ENCODE assay signal across 29 cellular contexts in genomic region chr5:69505306-69505705, GRCh38.
"Had no signal": no experiment of that assay in that cellular context is flagged by ENCODE, and none has a peak within 500 bp of the region (broad histone marks: within the 10 kb centered on the region; RNA-seq: fewer than 3 reads in every experiment).

No MANE protein-coding gene starts in this region.

- H3K9me3 ChIP-seq: stomach, suprapubic skin, testis, thoracic aorta, thyroid gland, tibial artery, tibial nerve, transverse colon, upper lobe of left lung, upper lobe of right lung, uterus, vagina had no signal

- FAIRE-seq: urothelium cell line had no signal

- H3K4me1 Mint-ChIP-seq: stimulated activated effector memory CD8-positive, alpha-beta T cell treated with anti-CD3 and anti-CD28 coated beads, Interleukin-12 subunit alpha, Interleukin-12 subunit beta, amount 100 ng/mL, for 72 hours; stimulated activated memory B cell treated with anti-CD40 and anti-IgM and Interleukin-4, amounts not matched to agents 10 μg/mL and 1 μg/mL and 100 μg/mL, for 72 hours; stimulated activated naive B cell treated with anti-CD40 and anti-IgM and Interleukin-4, amounts not matched to agents 10 μg/mL and 1 μg/mL and 100 μg/mL, for 72 hours; stimulated activated naive CD8-positive, alpha-beta T cell treated with anti-CD3 and anti-CD28 coated beads, Interleukin-15, amount 100 ng/mL, for 72 hours had no signal

- H3K36me3 Mint-ChIP-seq: stimulated activated effector memory CD8-positive, alpha-beta T cell treated with anti-CD3 and anti-CD28 coated beads, Interleukin-12 subunit alpha, Interleukin-12 subunit beta, amount 100 ng/mL, for 72 hours; stimulated activated memory B cell treated with anti-CD40 and anti-IgM and Interleukin-4, amounts not matched to agents 10 μg/mL and 1 μg/mL and 100 μg/mL, for 72 hours; stimulated activated naive B cell treated with anti-CD40 and anti-IgM and Interleukin-4, amounts not matched to agents 10 μg/mL and 1 μg/mL and 100 μg/mL, for 72 hours had no signal

- H3K27ac ChIP-seq: stomach, suprapubic skin, testis, thoracic aorta, tibial artery, tibial nerve, transverse colon, upper lobe of left lung, upper lobe of right lung, uterus, vagina had no signal

- H3K27me3 Mint-ChIP-seq: type B pancreatic cell had no signal

- H3K27ac Mint-ChIP-seq: stimulated activated effector memory CD8-positive, alpha-beta T cell treated with anti-CD3 and anti-CD28 coated beads, Interleukin-12 subunit alpha, Interleukin-12 subunit beta, amount 100 ng/mL, for 72 hours; stimulated activated memory B cell treated with anti-CD40 and anti-IgM and Interleukin-4, amounts not matched to agents 10 μg/mL and 1 μg/mL and 100 μg/mL, for 72 hours; stimulated activated naive B cell treated with anti-CD40 and anti-IgM and Interleukin-4, amounts not matched to agents 10 μg/mL and 1 μg/mL and 100 μg/mL, for 72 hours; stimulated activated naive CD8-positive, alpha-beta T cell treated with anti-CD3 and anti-CD28 coated beads, Interleukin-15, amount 100 ng/mL, for 72 hours; stimulated activated naive CD8-positive, alpha-beta T cell treated with anti-CD3 and anti-CD28 coated beads, Interleukin-15, Interleukin-2, amounts not matched to agents 100 ng/mL and 50 ng/mL, for 24 hours; type B pancreatic cell had no signal

- H3K4me3 ChIP-seq: stomach, suprapubic skin, testis, thoracic aorta, thyroid gland, tibial artery, tibial nerve, transverse colon, upper lobe of left lung, upper lobe of right lung, uterus, vagina had no signal

- DNase-seq: stimulated activated CD4-positive, alpha-beta T cell treated with anti-CD3 and anti-CD28 coated beads, Interleukin-2, amount 100 ng/mL, for 48 hours; stimulated activated CD4-positive, alpha-beta T cell treated with anti-CD3 and anti-CD28 coated beads, Interleukin-4, amount 100 ng/mL, for 1 hour; stimulated activated CD4-positive, alpha-beta T cell treated with anti-CD3 and anti-CD28 coated beads, Interleukin-4, amount 100 ng/mL, for 24 hours; stimulated activated CD4-positive, alpha-beta T cell treated with anti-CD3 and anti-CD28 coated beads, Interleukin-4, amount 100 ng/mL, for 4 hours; stimulated activated CD8-positive, alpha-beta memory T cell treated with anti-CD3 and anti-CD28 coated beads, Interleukin-4, amount 100 ng/mL, for 48 hours; stimulated activated naive B cell treated with anti-CD40 and anti-IgM and Interleukin-4, amounts not matched to agents 10 μg/mL and 1 μg/mL and 100 μg/mL, for 72 hours; stimulated activated naive CD4-positive, alpha-beta T cell; stimulated activated naive CD4-positive, alpha-beta T cell treated with Interleukin-2 at 50 U/mL for 16 hours; stimulated activated naive CD8-positive, alpha-beta T cell treated with anti-CD3 and anti-CD28 coated beads, Interleukin-15, amount 100 ng/mL, for 72 hours; stimulated activated naive CD8-positive, alpha-beta T cell treated with anti-CD3 and anti-CD28 coated beads, Interleukin-15, Interleukin-2, amounts not matched to agents 100 U/mL and 50 U/mL, for 24 hours; stomach; substantia nigra; testis; thyroid gland; tibial artery; transverse colon; trophoblast cell; upper lobe of left lung; upper lobe of right lung; uterus had no signal

- H3K9me3 Mint-ChIP-seq: stimulated activated effector memory CD8-positive, alpha-beta T cell treated with anti-CD3 and anti-CD28 coated beads, Interleukin-12 subunit alpha, Interleukin-12 subunit beta, amount 100 ng/mL, for 72 hours; stimulated activated memory B cell treated with anti-CD40 and anti-IgM and Interleukin-4, amounts not matched to agents 10 μg/mL and 1 μg/mL and 100 μg/mL, for 72 hours; stimulated activated naive B cell treated with anti-CD40 and anti-IgM and Interleukin-4, amounts not matched to agents 10 μg/mL and 1 μg/mL and 100 μg/mL, for 72 hours; stimulated activated naive CD8-positive, alpha-beta T cell treated with anti-CD3 and anti-CD28 coated beads, Interleukin-15, amount 100 ng/mL, for 72 hours; stimulated activated naive CD8-positive, alpha-beta T cell treated with anti-CD3 and anti-CD28 coated beads, Interleukin-15, Interleukin-2, amounts not matched to agents 100 ng/mL and 50 ng/mL, for 24 hours; type B pancreatic cell had no signal

- ATAC-seq: stimulated activated effector memory CD8-positive, alpha-beta T cell treated with anti-CD3 and anti-CD28 coated beads, Interleukin-12 subunit alpha, Interleukin-12 subunit beta, amount 100 ng/mL, for 72 hours; stimulated activated memory B cell treated with anti-CD40 and anti-IgM and Interleukin-4, amounts not matched to agents 10 μg/mL and 1 μg/mL and 100 μg/mL, for 72 hours; stimulated activated naive B cell treated with anti-CD40 and anti-IgM and Interleukin-4, amounts not matched to agents 10 μg/mL and 1 μg/mL and 100 μg/mL, for 72 hours; stimulated activated naive CD8-positive, alpha-beta T cell treated with anti-CD3 and anti-CD28 coated beads, Interleukin-15, amount 100 ng/mL, for 72 hours; stimulated activated naive CD8-positive, alpha-beta T cell treated with anti-CD3 and anti-CD28 coated beads, Interleukin-15, Interleukin-2, amounts not matched to agents 100 U/mL and 50 U/mL, for 24 hours; upper lobe of right lung had no signal

- H3K4me3 Mint-ChIP-seq: stimulated activated effector memory CD8-positive, alpha-beta T cell treated with anti-CD3 and anti-CD28 coated beads, Interleukin-12 subunit alpha, Interleukin-12 subunit beta, amount 100 ng/mL, for 72 hours; stimulated activated memory B cell treated with anti-CD40 and anti-IgM and Interleukin-4, amounts not matched to agents 10 μg/mL and 1 μg/mL and 100 μg/mL, for 72 hours; stimulated activated naive B cell treated with anti-CD40 and anti-IgM and Interleukin-4, amounts not matched to agents 10 μg/mL and 1 μg/mL and 100 μg/mL, for 72 hours; stimulated activated naive CD8-positive, alpha-beta T cell treated with anti-CD3 and anti-CD28 coated beads, Interleukin-15, amount 100 ng/mL, for 72 hours; stimulated activated naive CD8-positive, alpha-beta T cell treated with anti-CD3 and anti-CD28 coated beads, Interleukin-15, Interleukin-2, amounts not matched to agents 100 ng/mL and 50 ng/mL, for 24 hours; type B pancreatic cell had no signal

- H3K27me3 ChIP-seq: suprapubic skin, testis, thyroid gland, tibial nerve, upper lobe of left lung, upper lobe of right lung, uterus, vagina had no signal

- H3K36me3 ChIP-seq: suprapubic skin, thoracic aorta, tibial artery, tibial nerve, transverse colon, uterus, vagina had no signal

- H3K4me1 ChIP-seq: testis, tibial nerve, uterus, vagina had no signal
